20 cellular contexts compared by ENCODE assay signal in the genomic region with DNA sequence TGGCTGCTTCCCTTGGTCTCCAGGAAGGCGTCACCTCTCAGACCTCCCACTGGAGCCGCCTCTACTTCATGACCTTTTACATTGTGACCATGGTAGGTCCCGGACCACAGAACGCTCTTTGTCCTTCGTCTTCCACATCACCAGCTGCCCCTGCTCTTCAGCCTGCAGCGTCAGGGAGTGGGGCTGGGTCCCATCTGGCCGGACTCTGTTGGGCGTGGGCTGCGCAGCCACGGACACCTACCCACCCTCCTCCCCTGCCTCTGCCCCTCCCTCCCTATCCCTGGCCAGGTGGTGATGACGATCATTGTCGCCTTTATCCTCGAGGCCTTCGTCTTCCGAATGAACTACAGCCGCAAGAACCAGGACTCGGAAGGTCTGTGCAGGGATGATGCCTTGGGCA. TPM values are rescaled to one million over a fixed set of nuclear protein-coding genes. Genes with fewer than 3 reads are reported as not detected.
A peak's percentile ranks its signal among the peaks of the same experiment; 100 is the strongest.
DNase-seq lines count a peak whose midpoint lies in the region; ATAC-seq lines count a peak whose summit lies in the region.
"Had no signal": no experiment of that assay in that cellular context is flagged by ENCODE, and none has a peak within 500 bp of the region (broad histone marks: within the 10 kb centered on the region; RNA-seq: fewer than 3 reads in every experiment).

No MANE protein-coding gene starts in this region.

- H3K36me3 Mint-ChIP-seq in activated naive CD8-positive, alpha-beta T cell: no peaks in the 10 kb centered on the region
- H3K36me3 Mint-ChIP-seq in activated naive CD8-positive, alpha-beta T cell treated with anti-CD3 and anti-CD28 coated beads, Interleukin-2, amount 50 U/mL, for 24 hours (ENCODE audit: low read depth): peaks cover 8% of the 10 kb centered on the region
- H3K36me3 Mint-ChIP-seq in naive thymus-derived CD4-positive, alpha-beta T cell: peaks cover 0 to 44% (median 6%) of the 10 kb centered on the region in 5 donors

- no peaks in the 10 kb centered on the region for H3K9me3 ChIP-seq in adipocyte (ENCODE audit: control insufficient read depth, low read length)
- H3K9me3 ChIP-seq in naive thymus-derived CD4-positive, alpha-beta T cell (ENCODE audit: control insufficient read depth in 2 of 3, low read length in 3 of 3): no peaks in the 10 kb centered on the region
- H3K9me3 ChIP-seq: A549; BLaER1 treated with 17β-estradiol and CSF1 and Interleukin-3, amounts not matched to agents 10 nM and 100 nM; MG63; SJSA1 had no signal

- no peak overlapping the region for H3K4me3 ChIP-seq in adipocyte (ENCODE audit: low read length)
- H3K4me3 ChIP-seq in naive thymus-derived CD4-positive, alpha-beta T cell (ENCODE audit: low read length): no peak overlapping the region
- H3K4me3 ChIP-seq: A549; BLaER1 treated with 17β-estradiol and CSF1 and Interleukin-3, amounts not matched to agents 10 nM and 100 nM; MG63; SJSA1 had no signal

- DNase-seq in activated naive CD8-positive, alpha-beta T cell treated with anti-CD3 and anti-CD28 coated beads, Interleukin-2, amount 50 U/mL, for 24 hours: no peak
- DNase-seq in adipocyte (ENCODE audit: low read depth) (no peak), substantia nigra (lab: John Stamatoyannopoulos, UW) (peak in 3 of 49 donors; percentile 9 to 29 (median 16))
- DNase-seq in naive thymus-derived CD4-positive, alpha-beta T cell: no peak
- no peak for DNase-seq in NK-92 treated with Interleukin-12 subunit alpha and Interleukin-12 subunit beta, amount 100 ng/mL, for 24 hours (lab: John Stamatoyannopoulos, UW)
- DNase-seq: H9, Kasumi-1, MG63, NCI-H1048, NCI-H1436, NCI-H1930, NCI-H226, NCI-H524, NCI-H82 had no signal

- H3K9ac ChIP-seq in adipocyte (ENCODE audit: low read length): peak overlapping the region; percentile 32
- H3K9ac ChIP-seq: BLaER1 treated with 17β-estradiol and CSF1 and Interleukin-3, amounts not matched to agents 10 nM and 100 nM had no signal

- intact Hi-C loops in naive thymus-derived CD4-positive, alpha-beta T cell (cut with micrococcal nuclease): no loop called here

- H3K4me3 Mint-ChIP-seq in activated naive CD8-positive, alpha-beta T cell: no peak overlapping the region
- H3K4me3 Mint-ChIP-seq in activated naive CD8-positive, alpha-beta T cell treated with anti-CD3 and anti-CD28 coated beads, Interleukin-2, amount 50 U/mL, for 24 hours: no peak overlapping the region
- H3K4me3 Mint-ChIP-seq in naive thymus-derived CD4-positive, alpha-beta T cell: no peak overlapping the region
- H3K4me3 Mint-ChIP-seq: H9 had no signal

- POLR2A ChIA-PET in naive thymus-derived CD4-positive, alpha-beta T cell (lab: Charles Lee): no interaction called here

- peak overlapping the region; percentile 8 for H3K27ac Mint-ChIP-seq in activated naive CD8-positive, alpha-beta T cell
- H3K27ac Mint-ChIP-seq in activated naive CD8-positive, alpha-beta T cell treated with anti-CD3 and anti-CD28 coated beads, Interleukin-2, amount 50 U/mL, for 24 hours: no peak overlapping the region
- peak overlapping the region in 7 of 9 donors; percentile 14 to 72 (median 53) for H3K27ac Mint-ChIP-seq in naive thymus-derived CD4-positive, alpha-beta T cell

- no peaks in the 10 kb centered on the region for H3K4me1 Mint-ChIP-seq in activated naive CD8-positive, alpha-beta T cell (ENCODE audit: low read depth)
- H3K4me1 Mint-ChIP-seq in activated naive CD8-positive, alpha-beta T cell treated with anti-CD3 and anti-CD28 coated beads, Interleukin-2, amount 50 U/mL, for 24 hours: no peaks in the 10 kb centered on the region
- H3K4me1 Mint-ChIP-seq in naive thymus-derived CD4-positive, alpha-beta T cell: no peaks in the 10 kb centered on the region

- no peaks in the 10 kb centered on the region for H3K27me3 ChIP-seq in adipocyte (replicated peaks; ENCODE audit: control insufficient read depth, insufficient read depth, low read length)
- H3K27me3 ChIP-seq in naive thymus-derived CD4-positive, alpha-beta T cell (ENCODE audit: control insufficient read depth in 2 of 2, insufficient read depth in 2 of 2, low read length in 2 of 2): no peaks in the 10 kb centered on the region
- H3K27me3 ChIP-seq: MG63, SJSA1 had no signal

- H3K27me3 Mint-ChIP-seq in activated naive CD8-positive, alpha-beta T cell: no peaks in the 10 kb centered on the region
- H3K27me3 Mint-ChIP-seq in activated naive CD8-positive, alpha-beta T cell treated with anti-CD3 and anti-CD28 coated beads, Interleukin-2, amount 50 U/mL, for 24 hours: no peaks in the 10 kb centered on the region
- H3K27me3 Mint-ChIP-seq in naive thymus-derived CD4-positive, alpha-beta T cell: no peaks in the 10 kb centered on the region

- no peaks in the 10 kb centered on the region for H3K9me3 Mint-ChIP-seq in activated naive CD8-positive, alpha-beta T cell (ENCODE audit: low read depth)
- no peaks in the 10 kb centered on the region for H3K9me3 Mint-ChIP-seq in activated naive CD8-positive, alpha-beta T cell treated with anti-CD3 and anti-CD28 coated beads, Interleukin-2, amount 50 U/mL, for 24 hours
- H3K9me3 Mint-ChIP-seq in naive thymus-derived CD4-positive, alpha-beta T cell: no peaks in the 10 kb centered on the region
- H3K9me3 Mint-ChIP-seq: H9 had no signal

- H3K27ac ChIP-seq in naive thymus-derived CD4-positive, alpha-beta T cell (ENCODE audit: low read depth, low read length): no peak overlapping the region
- H3K27ac ChIP-seq in substantia nigra (ENCODE audit: low read depth, low read length, poor library complexity, severe bottlenecking): peak overlapping the region; percentile 13
- H3K27ac ChIP-seq: A549; BLaER1 treated with 17β-estradiol and CSF1 and Interleukin-3, amounts not matched to agents 10 nM and 100 nM; SJSA1 had no signal

- H3K4me1 ChIP-seq in adipocyte (ENCODE audit: control insufficient read depth, insufficient read depth, low read length): peaks cover 15% of the 10 kb centered on the region
- H3K4me1 ChIP-seq in naive thymus-derived CD4-positive, alpha-beta T cell (ENCODE audit: control insufficient read depth in 2 of 2, insufficient read depth in 2 of 2, low read length in 2 of 2): no peaks in the 10 kb centered on the region
- H3K4me1 ChIP-seq: A549 had no signal

- H3K36me3 ChIP-seq in adipocyte (ENCODE audit: control insufficient read depth, insufficient read depth, low read length, severe bottlenecking): peaks cover 15% of the 10 kb centered on the region
- peaks cover 0 to 98% (median 25%) of the 10 kb centered on the region in 3 experiments for H3K36me3 ChIP-seq in naive thymus-derived CD4-positive, alpha-beta T cell (ENCODE audit: control insufficient read depth in 2 of 3, insufficient read depth in 3 of 3, low read length in 3 of 3)
- H3K36me3 ChIP-seq: MG63 had no signal

- ATAC-seq in activated naive CD8-positive, alpha-beta T cell treated with anti-CD3 and anti-CD28 coated beads, Interleukin-2, amount 50 U/mL, for 24 hours: no peak
- no peak for ATAC-seq in naive thymus-derived CD4-positive, alpha-beta T cell
- ATAC-seq in GM21737 (IDR thresholded peaks at IDR 0.05; ENCODE audit: unreplicated experiment) (no peak), HG02981 (IDR thresholded peaks at IDR 0.05; ENCODE audit: unreplicated experiment) (no peak)
- ATAC-seq: A549 had no signal

- CTCF ChIA-PET in naive thymus-derived CD4-positive, alpha-beta T cell (lab: Charles Lee): no interaction called here

RNA-seq across cellular contexts. Expression of a gene that starts 43.3 kb away (rescaled TPM):
- 100 to 1,000 TPM in 4 of 5 experiments, 10 to 100 TPM in 1; 40.9 to 169 (median 140) TPM for total RNA-seq in naive thymus-derived CD4-positive, alpha-beta T cell
- polyA plus RNA-seq in naive thymus-derived CD4-positive, alpha-beta T cell: 100 to 1,000 TPM in 1 of 2 donors, 10 to 100 TPM in 1; 68.1 to 144 TPM
